In genomic region chr5:176183321-176184074, GRCh38 we compare ENCODE assay signal across 17 cellular contexts. TPM values are rescaled to one million over a fixed set of nuclear protein-coding genes. Genes with fewer than 3 reads are reported as not detected.
DNase-seq lines count a peak whose midpoint lies in the region; TF ChIP-seq lines count a peak whose summit lies in the region.
"Had no signal": no experiment of that assay in that cellular context is flagged by ENCODE, and none has a peak within 500 bp of the region (broad histone marks: within the 10 kb centered on the region; RNA-seq: fewer than 3 reads in every experiment).

No MANE protein-coding gene starts in this region.

- no peak for TF ChIP-seq POLR2A in suprapubic skin (IDR thresholded peaks at IDR 0.05)

- H3K27ac ChIP-seq in suprapubic skin, result no peak overlapping the region
- H3K27ac ChIP-seq: Peyer's patch, upper lobe of right lung had no signal

- TF ChIP-seq EP300 in suprapubic skin (IDR thresholded peaks at IDR 0.05), result no peak

- no peaks in the 10 kb centered on the region for H3K4me1 ChIP-seq in suprapubic skin
- H3K4me1 ChIP-seq: BE2C, Peyer's patch, upper lobe of right lung had no signal

- peaks cover 37% of the 10 kb centered on the region for H3K27me3 ChIP-seq in suprapubic skin
- H3K27me3 ChIP-seq: Peyer's patch had no signal

- no peaks in the 10 kb centered on the region for H3K9me3 ChIP-seq in suprapubic skin
- H3K9me3 ChIP-seq: BE2C, Peyer's patch, upper lobe of right lung had no signal

- TF ChIP-seq CTCF in suprapubic skin (IDR thresholded peaks at IDR 0.05), result no peak

- peak; percentile 86 for DNase-seq in DMS79 treated with DMSO at 0.1 percent for 48 hours (lab: John Stamatoyannopoulos, UW)
- peak; percentile 50 for DNase-seq in NCI-H1694 (lab: John Stamatoyannopoulos, UW)
- DNase-seq in NCI-H524 treated with DMSO at 0.1 percent for 48 hours (lab: John Stamatoyannopoulos, UW), result peak; percentile 87
- DNase-seq in mesenteric fat pad (ENCODE audit: low spot score), result peak; percentile 86
- no peak for DNase-seq in NCI-H226
- DNase-seq in AG08395 (ENCODE audit: low spot score), result no peak
- no peak for DNase-seq in suprapubic skin (ENCODE audit: low spot score in 2 of 2)
- no peak for DNase-seq in H4 (ENCODE audit: low spot score)
- DNase-seq: activated CD4-positive, alpha-beta T cell treated with anti-CD3 and anti-CD28 coated beads, Interleukin-2, amount 10 ng/mL, durations not matched to agents 7 days and 5 days; activated T-cell treated with anti-CD3 and anti-CD28 coated beads, Interleukin-2, amount 50 U/mL, for 72 hours; amygdala; BE2C; kidney glomerular epithelial cell; MV-4-11; Peyer's patch; stimulated activated CD4-positive, alpha-beta T cell treated with anti-CD3 and anti-CD28 coated beads, Interleukin-2, amount 100 ng/mL, for 24 hours; upper lobe of right lung had no signal

- H3K36me3 ChIP-seq in suprapubic skin, result no peaks in the 10 kb centered on the region
- H3K36me3 ChIP-seq: BE2C, Peyer's patch, upper lobe of right lung had no signal

- WGBS in suprapubic skin, result 78% methylated on average over 16 of the region's 16 CpGs

- no peak overlapping the region for H3K4me3 ChIP-seq in suprapubic skin
- H3K4me3 ChIP-seq: Peyer's patch, upper lobe of right lung had no signal

RNA-seq across cellular contexts. Expression of gene SIMC1, which starts 54.7 kb away (rescaled TPM):
- total RNA-seq in mesenteric fat pad (11.5 TPM), suprapubic skin (10 to 100 TPM in 3 of 4 donors, 1 to 10 TPM in 1; 9.6 to 27.8 (median 12.9) TPM)
- 16.6 and 17.7 TPM in 2 replicates for total RNA-seq in H4 (2014; rRNA removed; shearing (Covaris generic))

Comparison
In these comparisons a context has a peak if more than half of its experiments do, and no peak if none do; other contexts are left out.
1. DNase-seq: peak in DMS79 treated with DMSO at 0.1 percent for 48 hours (single experiment), NCI-H1694 (single experiment), NCI-H524 treated with DMSO at 0.1 percent for 48 hours (single experiment) and mesenteric fat pad (single experiment); none in NCI-H226 (single experiment), AG08395 (single experiment), suprapubic skin (0 of 2) and H4 (single experiment).